ENCODE assay signal across 12 cellular contexts in genomic region chr13:50677687-50678463, GRCh38.
DNase-seq lines count a peak whose midpoint lies in the region; ATAC-seq and TF ChIP-seq lines count a peak whose summit lies in the region.
"Had no signal": no experiment of that assay in that cellular context is flagged by ENCODE, and none has a peak within 500 bp of the region (broad histone marks: within the 10 kb centered on the region; RNA-seq: fewer than 3 reads in every experiment).

No MANE protein-coding gene starts in this region.

- no peak overlapping the region for H3K4me3 Mint-ChIP-seq in stimulated activated memory B cell treated with anti-CD40 and anti-IgM and Interleukin-4, amounts not matched to agents 10 μg/mL and 1 μg/mL and 100 μg/mL, for 72 hours
- no peak overlapping the region for H3K4me3 Mint-ChIP-seq in progenitor cell of endocrine pancreas (ENCODE audit: low read depth)
- H3K4me3 Mint-ChIP-seq: T-cell had no signal

- H3K36me3 Mint-ChIP-seq in stimulated activated memory B cell treated with anti-CD40 and anti-IgM and Interleukin-4, amounts not matched to agents 10 μg/mL and 1 μg/mL and 100 μg/mL, for 72 hours = no peaks in the 10 kb centered on the region
- no peaks in the 10 kb centered on the region for H3K36me3 Mint-ChIP-seq in progenitor cell of endocrine pancreas (ENCODE audit: insufficient read depth)
- H3K36me3 Mint-ChIP-seq: T-cell had no signal

- no peaks in the 10 kb centered on the region for H3K36me3 ChIP-seq in RWPE2 (ENCODE audit: low read depth)

- no peak for TF ChIP-seq RAD21 in Ishikawa (IDR thresholded peaks at IDR 0.05; ENCODE audit: low read depth)

- H3K4me1 ChIP-seq in RWPE2 (ENCODE audit: insufficient read depth, poor library complexity, severe bottlenecking) = peaks cover 31% of the 10 kb centered on the region

- no peak for TF ChIP-seq CTCF in RWPE2 (IDR thresholded peaks at IDR 0.05; ENCODE audit: poor library complexity, severe bottlenecking)
- TF ChIP-seq CTCF in progenitor cell of endocrine pancreas (IDR thresholded peaks at IDR 0.05; ENCODE audit: unreplicated experiment) = no peak

- no peaks in the 10 kb centered on the region for H3K27me3 Mint-ChIP-seq in stimulated activated memory B cell treated with anti-CD40 and anti-IgM and Interleukin-4, amounts not matched to agents 10 μg/mL and 1 μg/mL and 100 μg/mL, for 72 hours
- H3K27me3 Mint-ChIP-seq in progenitor cell of endocrine pancreas = no peaks in the 10 kb centered on the region

- peak overlapping the region; percentile 32 for H3K27ac Mint-ChIP-seq in stimulated activated memory B cell treated with anti-CD40 and anti-IgM and Interleukin-4, amounts not matched to agents 10 μg/mL and 1 μg/mL and 100 μg/mL, for 72 hours
- no peak overlapping the region for H3K27ac Mint-ChIP-seq in progenitor cell of endocrine pancreas
- H3K27ac Mint-ChIP-seq: T-cell had no signal

- no peak for ATAC-seq in RWPE2 (ENCODE audit: low read depth)
- no peak for ATAC-seq in stimulated activated memory B cell treated with anti-CD40 and anti-IgM and Interleukin-4, amounts not matched to agents 10 μg/mL and 1 μg/mL and 100 μg/mL, for 72 hours
- ATAC-seq: stimulated activated naive CD8-positive, alpha-beta T cell treated with anti-CD3 and anti-CD28 coated beads, Interleukin-15, Interleukin-2, amounts not matched to agents 100 U/mL and 50 U/mL, for 24 hours; T-cell had no signal

- no peaks in the 10 kb centered on the region for H3K27me3 ChIP-seq in RWPE2 (ENCODE audit: insufficient read depth, poor library complexity, severe bottlenecking)

- TF ChIP-seq EP300 in Ishikawa (IDR thresholded peaks at IDR 0.05; ENCODE audit: borderline replicate concordance) = peak; percentile 61; the same call in 1 of the 2 replicates

- H3K4me1 Mint-ChIP-seq in stimulated activated memory B cell treated with anti-CD40 and anti-IgM and Interleukin-4, amounts not matched to agents 10 μg/mL and 1 μg/mL and 100 μg/mL, for 72 hours = peaks cover 16% of the 10 kb centered on the region
- peaks cover 6% of the 10 kb centered on the region for H3K4me1 Mint-ChIP-seq in progenitor cell of endocrine pancreas (ENCODE audit: low read depth)

- H3K9me3 Mint-ChIP-seq in stimulated activated memory B cell treated with anti-CD40 and anti-IgM and Interleukin-4, amounts not matched to agents 10 μg/mL and 1 μg/mL and 100 μg/mL, for 72 hours = no peaks in the 10 kb centered on the region
- no peaks in the 10 kb centered on the region for H3K9me3 Mint-ChIP-seq in progenitor cell of endocrine pancreas (ENCODE audit: low read depth)
- H3K9me3 Mint-ChIP-seq: T-cell had no signal

- no peaks in the 10 kb centered on the region for H3K9me3 ChIP-seq in RWPE2 (ENCODE audit: severe bottlenecking)

- DNase-seq in RWPE2 (ENCODE audit: low spot score) = no peak
- peak; percentile 96 for DNase-seq in globus pallidus (ENCODE audit: low spot score)
- DNase-seq in progenitor cell of endocrine pancreas (ENCODE audit: low spot score, unreplicated experiment) = no peak
- no peak for DNase-seq in HuH-7.5 (ENCODE audit: low spot score)
- no peak for DNase-seq in GM03348 (ENCODE audit: low spot score)
- DNase-seq: activated CD8-positive, alpha-beta memory T cell treated with anti-CD3 and anti-CD28 coated beads for 24 hours; NCI-H2029 treated with DMSO at 0.1 percent for 48 hours; stimulated activated CD4-positive, alpha-beta T cell treated with anti-CD3 and anti-CD28 coated beads, Interleukin-12 subunit alpha, Interleukin-12 subunit beta, amount 100 ng/mL, for 4 hours; stimulated activated naive CD8-positive, alpha-beta T cell treated with anti-CD3 and anti-CD28 coated beads, Interleukin-15, Interleukin-2, amounts not matched to agents 100 U/mL and 50 U/mL, for 24 hours; T-cell had no signal

- H3K4me3 ChIP-seq in RWPE2 (ENCODE audit: severe bottlenecking) = no peak overlapping the region

- peak overlapping the region; percentile 54 for H3K27ac ChIP-seq in RWPE2 (ENCODE audit: poor library complexity, severe bottlenecking)

TF ChIP-seq in Ishikawa, 13 proteins besides CTCF, POLR2A, EP300 and RAD21:
- TF ChIP-seq YY1 (IDR thresholded peaks at IDR 0.05; ENCODE audit: low read depth) (no peak), MAX (IDR thresholded peaks at IDR 0.05) (no peak), NFIC (IDR thresholded peaks at IDR 0.05) (peak; percentile 59; the same call in 1 of the 2 replicates), USF1 (IDR thresholded peaks at IDR 0.05) (no peak), TCF12 (IDR thresholded peaks at IDR 0.05; ENCODE audit: low read depth) (peak; percentile 28; the same call in 1 of the 2 replicates), TAF1 (IDR thresholded peaks at IDR 0.05; ENCODE audit: low read depth) (no peak), EGR1 (IDR thresholded peaks at IDR 0.05) (no peak), CEBPB (IDR thresholded peaks at IDR 0.05) (no peak)
